1 cellular context compared by ENCODE assay signal in genomic region chr21:33588485-33589335, GRCh38.
TF ChIP-seq lines count a peak whose summit lies in the region.

A gene with protein sequence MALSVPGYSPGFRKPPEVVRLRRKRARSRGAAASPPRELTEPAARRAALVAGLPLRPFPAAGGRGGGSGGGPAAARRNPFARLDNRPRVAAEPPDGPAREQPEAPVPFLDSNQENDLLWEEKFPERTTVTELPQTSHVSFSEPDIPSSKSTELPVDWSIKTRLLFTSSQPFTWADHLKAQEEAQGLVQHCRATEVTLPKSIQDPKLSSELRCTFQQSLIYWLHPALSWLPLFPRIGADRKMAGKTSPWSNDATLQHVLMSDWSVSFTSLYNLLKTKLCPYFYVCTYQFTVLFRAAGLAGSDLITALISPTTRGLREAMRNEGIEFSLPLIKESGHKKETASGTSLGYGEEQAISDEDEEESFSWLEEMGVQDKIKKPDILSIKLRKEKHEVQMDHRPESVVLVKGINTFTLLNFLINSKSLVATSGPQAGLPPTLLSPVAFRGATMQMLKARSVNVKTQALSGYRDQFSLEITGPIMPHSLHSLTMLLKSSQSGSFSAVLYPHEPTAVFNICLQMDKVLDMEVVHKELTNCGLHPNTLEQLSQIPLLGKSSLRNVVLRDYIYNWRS (minus strand): TSS chr21:33588684. CDS start chr21:33588641, 43 bp downstream.

TF ChIP-seq in HepG2, 621 proteins besides CTCF, POLR2A, EP300 and RAD21 (continued from another document and continues in another):
- TF ChIP-seq, protein P1, sequence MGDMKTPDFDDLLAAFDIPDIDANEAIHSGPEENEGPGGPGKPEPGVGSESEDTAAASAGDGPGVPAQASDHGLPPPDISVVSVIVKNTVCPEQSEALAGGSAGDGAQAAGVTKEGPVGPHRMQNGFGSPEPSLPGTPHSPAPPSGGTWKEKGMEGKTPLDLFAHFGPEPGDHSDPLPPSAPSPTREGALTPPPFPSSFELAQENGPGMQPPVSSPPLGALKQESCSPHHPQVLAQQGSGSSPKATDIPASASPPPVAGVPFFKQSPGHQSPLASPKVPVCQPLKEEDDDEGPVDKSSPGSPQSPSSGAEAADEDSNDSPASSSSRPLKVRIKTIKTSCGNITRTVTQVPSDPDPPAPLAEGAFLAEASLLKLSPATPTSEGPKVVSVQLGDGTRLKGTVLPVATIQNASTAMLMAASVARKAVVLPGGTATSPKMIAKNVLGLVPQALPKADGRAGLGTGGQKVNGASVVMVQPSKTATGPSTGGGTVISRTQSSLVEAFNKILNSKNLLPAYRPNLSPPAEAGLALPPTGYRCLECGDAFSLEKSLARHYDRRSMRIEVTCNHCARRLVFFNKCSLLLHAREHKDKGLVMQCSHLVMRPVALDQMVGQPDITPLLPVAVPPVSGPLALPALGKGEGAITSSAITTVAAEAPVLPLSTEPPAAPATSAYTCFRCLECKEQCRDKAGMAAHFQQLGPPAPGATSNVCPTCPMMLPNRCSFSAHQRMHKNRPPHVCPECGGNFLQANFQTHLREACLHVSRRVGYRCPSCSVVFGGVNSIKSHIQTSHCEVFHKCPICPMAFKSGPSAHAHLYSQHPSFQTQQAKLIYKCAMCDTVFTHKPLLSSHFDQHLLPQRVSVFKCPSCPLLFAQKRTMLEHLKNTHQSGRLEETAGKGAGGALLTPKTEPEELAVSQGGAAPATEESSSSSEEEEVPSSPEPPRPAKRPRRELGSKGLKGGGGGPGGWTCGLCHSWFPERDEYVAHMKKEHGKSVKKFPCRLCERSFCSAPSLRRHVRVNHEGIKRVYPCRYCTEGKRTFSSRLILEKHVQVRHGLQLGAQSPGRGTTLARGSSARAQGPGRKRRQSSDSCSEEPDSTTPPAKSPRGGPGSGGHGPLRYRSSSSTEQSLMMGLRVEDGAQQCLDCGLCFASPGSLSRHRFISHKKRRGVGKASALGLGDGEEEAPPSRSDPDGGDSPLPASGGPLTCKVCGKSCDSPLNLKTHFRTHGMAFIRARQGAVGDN (CRISPR knock-in tag; IDR thresholded peaks at IDR 0.05) = peak; percentile 97
- no peak for TF ChIP-seq SOX13 (IDR thresholded peaks at IDR 0.05)
- peak in 1 of 2 experiments; percentile 50; a peak in 2 of 4 replicates for TF ChIP-seq SOX13 (CRISPR knock-in tag; conservative IDR thresholded peaks at IDR 0.05 in 1 of 2, IDR thresholded peaks at IDR 0.05 in 1 of 2)
- TF ChIP-seq KLF15 (CRISPR knock-in tag; IDR thresholded peaks at IDR 0.05; ENCODE audit: borderline replicate concordance) = no peak
- no peak for TF ChIP-seq SP140L (CRISPR knock-in tag; IDR thresholded peaks at IDR 0.05; ENCODE audit: borderline replicate concordance)
- no peak; the same call in 1 of the 2 replicates for TF ChIP-seq ZNF274 (CRISPR knock-in tag; IDR thresholded peaks at IDR 0.05)
- TF ChIP-seq CHD2 (IDR thresholded peaks at IDR 0.05; ENCODE audit: low read depth, low read length) = no peak
- TF ChIP-seq FOSL2 (CRISPR knock-in tag; IDR thresholded peaks at IDR 0.05) = peak; percentile 22; the same call in 1 of the 2 replicates
- no peak for TF ChIP-seq MLLT10 (CRISPR knock-in tag; IDR thresholded peaks at IDR 0.05)
- no peak; the same call in 1 of the 2 replicates for TF ChIP-seq TP53 (CRISPR knock-in tag; conservative IDR thresholded peaks at IDR 0.05)
- no peak; the same call in 1 of the 2 replicates for TF ChIP-seq KDM5A (IDR thresholded peaks at IDR 0.05; ENCODE audit: borderline replicate concordance, low read length)
- no peak for TF ChIP-seq ZNF460 (CRISPR knock-in tag; IDR thresholded peaks at IDR 0.05; ENCODE audit: borderline replicate concordance)
- no peak for TF ChIP-seq ZSCAN31 (CRISPR knock-in tag; IDR thresholded peaks at IDR 0.05; ENCODE audit: low read depth)
- no peak for TF ChIP-seq ZNF225 (CRISPR knock-in tag; IDR thresholded peaks at IDR 0.05)
- TF ChIP-seq ZNF572 (CRISPR knock-in tag; IDR thresholded peaks at IDR 0.05) = no peak
- no peak; the same call in 1 of the 2 replicates for TF ChIP-seq MTA1 (CRISPR knock-in tag; IDR thresholded peaks at IDR 0.05; ENCODE audit: borderline replicate concordance)
- TF ChIP-seq NCOA1 (CRISPR knock-in tag; IDR thresholded peaks at IDR 0.05) = no peak
- TF ChIP-seq ZNF451 (CRISPR knock-in tag; IDR thresholded peaks at IDR 0.05) = no peak
- TF ChIP-seq ZNF770 (CRISPR knock-in tag; IDR thresholded peaks at IDR 0.05) = no peak
- peak; percentile 86 for TF ChIP-seq MED1 (CRISPR knock-in tag; IDR thresholded peaks at IDR 0.05)
- no peak for TF ChIP-seq ZSCAN30 (CRISPR knock-in tag; IDR thresholded peaks at IDR 0.05)
- TF ChIP-seq ZNF552 (CRISPR knock-in tag; IDR thresholded peaks at IDR 0.05; ENCODE audit: borderline replicate concordance) = peak; percentile 31; the same call in 1 of the 2 replicates
- no peak for TF ChIP-seq RFXANK (CRISPR knock-in tag; IDR thresholded peaks at IDR 0.05)
- no peak for TF ChIP-seq ELF4 (CRISPR knock-in tag; IDR thresholded peaks at IDR 0.05; ENCODE audit: borderline replicate concordance)
- no peak for TF ChIP-seq ZNF337 (CRISPR knock-in tag; IDR thresholded peaks at IDR 0.05; ENCODE audit: borderline replicate concordance, low read depth)
- no peak for TF ChIP-seq ATF4 (CRISPR knock-in tag; IDR thresholded peaks at IDR 0.05)
- no peak for TF ChIP-seq ZNF776 (CRISPR knock-in tag; IDR thresholded peaks at IDR 0.05)
- TF ChIP-seq SALL2 (CRISPR knock-in tag; IDR thresholded peaks at IDR 0.05) = no peak
- TF ChIP-seq MTA3 (CRISPR knock-in tag; IDR thresholded peaks at IDR 0.05) = no peak
- TF ChIP-seq DNMT3B (CRISPR knock-in tag; conservative IDR thresholded peaks at IDR 0.05) = no peak; the same call in 1 of the 2 replicates
- TF ChIP-seq REXO4 (CRISPR knock-in tag; IDR thresholded peaks at IDR 0.05; ENCODE audit: borderline replicate concordance) = no peak
- TF ChIP-seq, protein P2, sequence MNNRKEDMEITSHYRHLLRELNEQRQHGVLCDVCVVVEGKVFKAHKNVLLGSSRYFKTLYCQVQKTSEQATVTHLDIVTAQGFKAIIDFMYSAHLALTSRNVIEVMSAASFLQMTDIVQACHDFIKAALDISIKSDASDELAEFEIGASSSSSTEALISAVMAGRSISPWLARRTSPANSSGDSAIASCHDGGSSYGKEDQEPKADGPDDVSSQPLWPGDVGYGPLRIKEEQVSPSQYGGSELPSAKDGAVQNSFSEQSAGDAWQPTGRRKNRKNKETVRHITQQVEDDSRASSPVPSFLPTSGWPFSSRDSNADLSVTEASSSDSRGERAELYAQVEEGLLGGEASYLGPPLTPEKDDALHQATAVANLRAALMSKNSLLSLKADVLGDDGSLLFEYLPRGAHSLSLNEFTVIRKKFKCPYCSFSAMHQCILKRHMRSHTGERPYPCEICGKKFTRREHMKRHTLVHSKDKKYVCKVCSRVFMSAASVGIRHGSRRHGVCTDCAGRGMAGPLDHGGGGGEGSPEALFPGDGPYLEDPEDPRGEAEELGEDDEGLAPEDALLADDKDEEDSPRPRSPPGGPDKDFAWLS (CRISPR knock-in tag; IDR thresholded peaks at IDR 0.05; ENCODE audit: borderline replicate concordance) = no peak
- TF ChIP-seq NFE2 (CRISPR knock-in tag; IDR thresholded peaks at IDR 0.05) = no peak
- no peak; the same call in 1 of the 2 replicates for TF ChIP-seq ZNF839 (CRISPR knock-in tag; IDR thresholded peaks at IDR 0.05; ENCODE audit: borderline replicate concordance)
- TF ChIP-seq ZNF792 (CRISPR knock-in tag; IDR thresholded peaks at IDR 0.05) = no peak
- no peak; the same call in 1 of the 2 replicates for TF ChIP-seq ZNF766 (CRISPR knock-in tag; IDR thresholded peaks at IDR 0.05; ENCODE audit: borderline replicate concordance)
- TF ChIP-seq ZFP1 (CRISPR knock-in tag; IDR thresholded peaks at IDR 0.05) = no peak
- no peak for TF ChIP-seq ZNF781 (CRISPR knock-in tag; IDR thresholded peaks at IDR 0.05; ENCODE audit: borderline replicate concordance, not compliant biosample characterization)
- TF ChIP-seq ZFP90 (CRISPR knock-in tag; IDR thresholded peaks at IDR 0.05; ENCODE audit: borderline replicate concordance) = no peak
- TF ChIP-seq NCOA5 (CRISPR knock-in tag; IDR thresholded peaks at IDR 0.05) = no peak
- TF ChIP-seq ZNF557 (CRISPR knock-in tag; IDR thresholded peaks at IDR 0.05) = no peak
- peak; percentile 72; the same call in 1 of the 2 replicates for TF ChIP-seq KDM5B (CRISPR knock-in tag; IDR thresholded peaks at IDR 0.05; ENCODE audit: borderline replicate concordance)
- TF ChIP-seq NAIF1 (CRISPR knock-in tag; IDR thresholded peaks at IDR 0.05; ENCODE audit: borderline replicate concordance) = no peak; the same call in 1 of the 2 replicates
- TF ChIP-seq, protein P3, sequence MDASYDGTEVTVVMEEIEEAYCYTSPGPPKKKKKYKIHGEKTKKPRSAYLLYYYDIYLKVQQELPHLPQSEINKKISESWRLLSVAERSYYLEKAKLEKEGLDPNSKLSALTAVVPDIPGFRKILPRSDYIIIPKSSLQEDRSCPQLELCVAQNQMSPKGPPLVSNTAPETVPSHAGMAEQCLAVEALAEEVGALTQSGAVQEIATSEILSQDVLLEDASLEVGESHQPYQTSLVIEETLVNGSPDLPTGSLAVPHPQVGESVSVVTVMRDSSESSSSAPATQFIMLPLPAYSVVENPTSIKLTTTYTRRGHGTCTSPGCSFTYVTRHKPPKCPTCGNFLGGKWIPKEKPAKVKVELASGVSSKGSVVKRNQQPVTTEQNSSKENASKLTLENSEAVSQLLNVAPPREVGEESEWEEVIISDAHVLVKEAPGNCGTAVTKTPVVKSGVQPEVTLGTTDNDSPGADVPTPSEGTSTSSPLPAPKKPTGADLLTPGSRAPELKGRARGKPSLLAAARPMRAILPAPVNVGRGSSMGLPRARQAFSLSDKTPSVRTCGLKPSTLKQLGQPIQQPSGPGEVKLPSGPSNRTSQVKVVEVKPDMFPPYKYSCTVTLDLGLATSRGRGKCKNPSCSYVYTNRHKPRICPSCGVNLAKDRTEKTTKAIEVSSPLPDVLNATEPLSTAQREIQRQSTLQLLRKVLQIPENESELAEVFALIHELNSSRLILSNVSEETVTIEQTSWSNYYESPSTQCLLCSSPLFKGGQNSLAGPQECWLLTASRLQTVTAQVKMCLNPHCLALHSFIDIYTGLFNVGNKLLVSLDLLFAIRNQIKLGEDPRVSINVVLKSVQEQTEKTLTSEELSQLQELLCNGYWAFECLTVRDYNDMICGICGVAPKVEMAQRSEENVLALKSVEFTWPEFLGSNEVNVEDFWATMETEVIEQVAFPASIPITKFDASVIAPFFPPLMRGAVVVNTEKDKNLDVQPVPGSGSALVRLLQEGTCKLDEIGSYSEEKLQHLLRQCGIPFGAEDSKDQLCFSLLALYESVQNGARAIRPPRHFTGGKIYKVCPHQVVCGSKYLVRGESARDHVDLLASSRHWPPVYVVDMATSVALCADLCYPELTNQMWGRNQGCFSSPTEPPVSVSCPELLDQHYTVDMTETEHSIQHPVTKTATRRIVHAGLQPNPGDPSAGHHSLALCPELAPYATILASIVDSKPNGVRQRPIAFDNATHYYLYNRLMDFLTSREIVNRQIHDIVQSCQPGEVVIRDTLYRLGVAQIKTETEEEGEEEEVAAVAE (CRISPR knock-in tag; IDR thresholded peaks at IDR 0.05; ENCODE audit: borderline replicate concordance) = no peak
- TF ChIP-seq, protein P4, sequence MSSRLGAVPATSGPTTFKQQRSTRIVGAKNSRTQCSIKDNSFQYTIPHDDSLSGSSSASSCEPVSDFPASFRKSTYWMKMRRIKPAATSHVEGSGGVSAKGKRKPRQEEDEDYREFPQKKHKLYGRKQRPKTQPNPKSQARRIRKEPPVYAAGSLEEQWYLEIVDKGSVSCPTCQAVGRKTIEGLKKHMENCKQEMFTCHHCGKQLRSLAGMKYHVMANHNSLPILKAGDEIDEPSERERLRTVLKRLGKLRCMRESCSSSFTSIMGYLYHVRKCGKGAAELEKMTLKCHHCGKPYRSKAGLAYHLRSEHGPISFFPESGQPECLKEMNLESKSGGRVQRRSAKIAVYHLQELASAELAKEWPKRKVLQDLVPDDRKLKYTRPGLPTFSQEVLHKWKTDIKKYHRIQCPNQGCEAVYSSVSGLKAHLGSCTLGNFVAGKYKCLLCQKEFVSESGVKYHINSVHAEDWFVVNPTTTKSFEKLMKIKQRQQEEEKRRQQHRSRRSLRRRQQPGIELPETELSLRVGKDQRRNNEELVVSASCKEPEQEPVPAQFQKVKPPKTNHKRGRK (CRISPR knock-in tag; IDR thresholded peaks at IDR 0.05) = no peak
- TF ChIP-seq ZFP36 (IDR thresholded peaks at IDR 0.05; ENCODE audit: borderline replicate concordance, low read depth, low read length, partially characterized antibody) = no peak
- peak; percentile 41; the same call in 1 of the 2 replicates for TF ChIP-seq ZNF331 (CRISPR knock-in tag; IDR thresholded peaks at IDR 0.05)
- TF ChIP-seq ZNF629 (CRISPR knock-in tag; conservative IDR thresholded peaks at IDR 0.05) = 0 out of 2 replicates have a peak, but pooled peaks have one; percentile 54
- TF ChIP-seq REL (CRISPR knock-in tag; conservative IDR thresholded peaks at IDR 0.05) = no peak
- TF ChIP-seq NFKB2 (CRISPR knock-in tag; IDR thresholded peaks at IDR 0.05; ENCODE audit: borderline replicate concordance) = peak; percentile 85; the same call in 1 of the 2 replicates
- TF ChIP-seq ZNF558 (CRISPR knock-in tag; IDR thresholded peaks at IDR 0.05; ENCODE audit: borderline replicate concordance) = no peak
